ENCODE assay signal across 30 cellular contexts in genomic region chr21:32958288-32958992, GRCh38.
A peak's percentile ranks its signal among the peaks of the same experiment; 100 is the strongest.
DNase-seq lines count a peak whose midpoint lies in the region; ATAC-seq, FAIRE-seq and TF ChIP-seq lines count a peak whose summit lies in the region.
"Had no signal": no experiment of that assay in that cellular context is flagged by ENCODE, and none has a peak within 500 bp of the region (broad histone marks: within the 10 kb centered on the region; RNA-seq: fewer than 3 reads in every experiment).

No MANE protein-coding gene starts in this region.

- TF ChIP-seq CTCF in GM23338 (conservative IDR thresholded peaks at IDR 0.05; ENCODE audit: low read depth in 2 of 2) (no peak), HEK293 (tag by site-specific recombination; IDR thresholded peaks at IDR 0.05) (no peak), K562 (IDR thresholded peaks at IDR 0.05 in 2 of 3, conservative IDR thresholded peaks at IDR 0.05 in 1 of 3; ENCODE audit: insufficient read depth in 2 of 3, low read depth in 1 of 3, low read length in 3 of 3) (no peak), HepG2 (CRISPR knock-in tag; IDR thresholded peaks at IDR 0.05) (no peak)

- H3K27me3 Mint-ChIP-seq in GM23338 (ENCODE audit: insufficient read depth, low read depth, poor library complexity), result peaks cover 2% of the 10 kb centered on the region

- H3K4me3 Mint-ChIP-seq in GM23338, result no peak overlapping the region
- H3K4me3 Mint-ChIP-seq: activated CD4-positive, alpha-beta T cell treated with anti-CD3 and anti-CD28 coated beads, Interleukin-2, amount 10 ng/mL, durations not matched to agents 24 days and 14 days; activated naive CD8-positive, alpha-beta T cell; CD4-positive, alpha-beta T cell; IgD-negative memory B cell; neural crest cell; stimulated activated naive CD8-positive, alpha-beta T cell treated with anti-CD3 and anti-CD28 coated beads, Interleukin-15, Interleukin-2, amounts not matched to agents 100 ng/mL and 50 ng/mL, for 24 hours had no signal

- DNase-seq in GM23338 (ENCODE audit: low spot score) (peak; percentile 54), K562 (ENCODE audit: extremely low read depth in 1 of 4, low spot score in 3 of 4) (no peak), myocyte (ENCODE audit: low read depth) (peak; percentile 39), dermis blood vessel endothelial cell (no peak), HepG2 (ENCODE audit: low spot score) (no peak), AML-193 (lab: John Stamatoyannopoulos, UW) (no peak)
- no peak for DNase-seq in stimulated activated CD4-positive, alpha-beta T cell treated with anti-CD3 and anti-CD28 coated beads, Interleukin-2, amount 100 ng/mL, for 48 hours
- DNase-seq: activated CD4-positive, alpha-beta T cell treated with anti-CD3 and anti-CD28 coated beads, Interleukin-2, amount 10 ng/mL, durations not matched to agents 24 days and 14 days; activated CD8-positive, alpha-beta memory T cell treated with anti-CD3 and anti-CD28 coated beads, Interleukin-2, amount 50 U/mL, for 48 hours; CD4-positive, alpha-beta T cell; DMS153; erythroblast; foreskin melanocyte; GDM1; mucosa of descending colon; NCI-H2171; PC-9; SHP77 treated with DMSO at 0.1 percent for 48 hours; small intestine; stimulated activated CD4-positive, alpha-beta T cell treated with anti-CD3 and anti-CD28 coated beads, Interleukin-4, amount 100 ng/mL, for 1 hour; transverse colon had no signal

- H3K79me2 ChIP-seq in GM23338 (replicated peaks; ENCODE audit: insufficient read depth) (no peaks in the 10 kb centered on the region), K562 (ENCODE audit: control insufficient read depth, insufficient read depth, low read length) (no peaks in the 10 kb centered on the region), HepG2 (ENCODE audit: insufficient read depth, low read length) (no peaks in the 10 kb centered on the region)
- H3K79me2 ChIP-seq: hepatocyte had no signal

- FAIRE-seq in K562 (lab: Jason Lieb, UNC) (no peak), HepG2 (lab: Jason Lieb, UNC) (no peak)
- FAIRE-seq: astrocyte, GM19239, small intestine had no signal

- TF ChIP-seq RAD21 in K562 (CRISPR knock-in tag; conservative IDR thresholded peaks at IDR 0.05 in 1 of 2, IDR thresholded peaks at IDR 0.05 in 1 of 2), result no peak
- no peak for TF ChIP-seq RAD21 in HepG2 (CRISPR knock-in tag; IDR thresholded peaks at IDR 0.05)

- no peak overlapping the region for H3K27ac Mint-ChIP-seq in GM23338
- H3K27ac Mint-ChIP-seq: activated CD4-positive, alpha-beta T cell treated with anti-CD3 and anti-CD28 coated beads, Interleukin-2, amount 10 ng/mL, durations not matched to agents 24 days and 14 days; activated naive CD8-positive, alpha-beta T cell; activated T-helper 2 cell treated with anti-CD3 and anti-CD28 coated beads, Interferon-gamma antibody, Interleukin-2, Interleukin-4, amounts not matched to agents 10 μg/mL and 5 μg/mL and 100 μg/mL, durations not matched to agents 14 hours and 24 hours and 36 hours; CD4-positive, alpha-beta T cell; IgD-negative memory B cell; stimulated activated naive CD8-positive, alpha-beta T cell treated with anti-CD3 and anti-CD28 coated beads, Interleukin-15, Interleukin-2, amounts not matched to agents 100 ng/mL and 50 ng/mL, for 24 hours had no signal

- no peak for TF ChIP-seq EP300 in K562 (IDR thresholded peaks at IDR 0.05; ENCODE audit: low read length)
- no peak for TF ChIP-seq EP300 in HepG2 (IDR thresholded peaks at IDR 0.05; ENCODE audit: low read depth in 2 of 2, low read length in 2 of 2)
- no peak for TF ChIP-seq EP300 in HepG2 (CRISPR knock-in tag; IDR thresholded peaks at IDR 0.05; ENCODE audit: borderline replicate concordance)

- H2AFZ ChIP-seq in GM23338, result peak overlapping the region; percentile 49; the same call in 1 of the 2 replicates
- H2AFZ ChIP-seq in K562 (ENCODE audit: low read depth, low read length), result no peak overlapping the region
- H2AFZ ChIP-seq in HepG2 (ENCODE audit: low read length), result no peak overlapping the region
- H2AFZ ChIP-seq: hepatocyte, PC-9 had no signal

- BruUV-seq in K562 (replicated peaks; lab: Mats Ljungman, UMichigan) (no TSS peak), HepG2 (replicated peaks; lab: Mats Ljungman, UMichigan) (no TSS peak)

- TF ChIP-seq POLR2A in K562 (conservative IDR thresholded peaks at IDR 0.05), result no peak
- no peak for TF ChIP-seq POLR2A in HepG2 (IDR thresholded peaks at IDR 0.05; ENCODE audit: insufficient read depth in 1 of 2, low read depth in 2 of 2, low read length in 2 of 2)

- intact Hi-C loops in K562 (cut with micrococcal nuclease), result no loop called here
- intact Hi-C loops in HepG2 (cut with micrococcal nuclease; ENCODE audit: unreplicated experiment), result no loop called here

- H4K20me1 ChIP-seq in GM23338 (replicated peaks; ENCODE audit: insufficient read depth) (no peaks in the 10 kb centered on the region), K562 (replicated peaks; ENCODE audit: control insufficient read depth, insufficient read depth, low read length) (no peaks in the 10 kb centered on the region), HepG2 (ENCODE audit: insufficient read depth, low read length) (no peaks in the 10 kb centered on the region)

- 0 out of 2 replicates have a peak overlapping the region, but pooled peaks have one; percentile 35 for H3K4me2 ChIP-seq in GM23338
- no peak overlapping the region for H3K4me2 ChIP-seq in K562 (ENCODE audit: insufficient read depth, low read length)
- H3K4me2 ChIP-seq in HepG2 (ENCODE audit: low read depth, low read length), result no peak overlapping the region
- H3K4me2 ChIP-seq: hepatocyte, PC-9 had no signal

- no peaks in the 10 kb centered on the region for H3K9me2 ChIP-seq in GM23338 (ENCODE audit: insufficient read depth)

- WGBS in K562 (ENCODE audit: insufficient coverage, low coverage, missing lambda C conversion rate), result under 1% methylated on average over 6 of the region's 6 CpGs
- WGBS in HepG2 (ENCODE audit: low lambda C conversion rate), result 24% methylated on average over 6 of the region's 6 CpGs

- H3K9me1 ChIP-seq in K562 (ENCODE audit: control insufficient read depth, insufficient read depth, low read length), result no peaks in the 10 kb centered on the region

- in situ Hi-C loops in K562 (cut with MboI) (no loop called here), HepG2 (cut with HindIII; ENCODE audit: extremely low pct_ligation_motif_present, low pct_unique_long_range_greater_than_20kb) (no loop called here)

- ATAC-seq in GM23338 (peak; percentile 63), K562 (no peak), HepG2 (no peak)
- ATAC-seq: mucosa of descending colon had no signal

- H3K9me3 ChIP-seq in HEK293 (ENCODE audit: control insufficient read depth, insufficient read depth, low read depth, low read length) (no peaks in the 10 kb centered on the region), K562 (replicated peaks; ENCODE audit: control insufficient read depth, insufficient read depth, low read depth, low read length) (no peaks in the 10 kb centered on the region), HepG2 (ENCODE audit: low read length) (no peaks in the 10 kb centered on the region)
- H3K9me3 ChIP-seq: mucosa of descending colon, transverse colon had no signal

- peaks cover 3% of the 10 kb centered on the region; the same call in 1 of the 3 replicates for H3K9me3 Mint-ChIP-seq in GM23338
- H3K9me3 Mint-ChIP-seq: activated CD4-positive, alpha-beta T cell treated with anti-CD3 and anti-CD28 coated beads, Interleukin-2, amount 10 ng/mL, durations not matched to agents 24 days and 14 days; activated T-helper 2 cell treated with anti-CD3 and anti-CD28 coated beads, Interferon-gamma antibody, Interleukin-2, Interleukin-4, amounts not matched to agents 10 μg/mL and 5 μg/mL and 100 μg/mL, durations not matched to agents 14 hours and 24 hours and 36 hours; CD4-positive, alpha-beta T cell; neural crest cell; stimulated activated naive CD8-positive, alpha-beta T cell treated with anti-CD3 and anti-CD28 coated beads, Interleukin-15, Interleukin-2, amounts not matched to agents 100 ng/mL and 50 ng/mL, for 24 hours had no signal

- no peak overlapping the region for H3K9ac ChIP-seq in K562 (ENCODE audit: insufficient read depth in 1 of 2, low read depth in 2 of 2, low read length in 2 of 2)
- H3K9ac ChIP-seq in HepG2 (ENCODE audit: insufficient read depth, low read depth, low read length), result no peak overlapping the region

- H3K36me3 Mint-ChIP-seq in GM23338 (ENCODE audit: low read depth), result no peaks in the 10 kb centered on the region
- H3K36me3 Mint-ChIP-seq: activated naive CD8-positive, alpha-beta T cell had no signal

- H3K27ac ChIP-seq in GM23338 (ENCODE audit: low read depth), result no peak overlapping the region
- H3K27ac ChIP-seq in HEK293 (ENCODE audit: extremely low read depth, low read depth, low read length), result no peak overlapping the region
- no peak overlapping the region for H3K27ac ChIP-seq in K562 (ENCODE audit: extremely low read depth, low read depth, low read length)
- H3K27ac ChIP-seq in HepG2 (ENCODE audit: extremely low read length, insufficient read depth, low read length), result no peak overlapping the region
- H3K27ac ChIP-seq: hepatocyte, PC-9, transverse colon had no signal

- H3K27me3 ChIP-seq in GM23338 (ENCODE audit: insufficient read depth), result no peaks in the 10 kb centered on the region
- peaks cover 28 to 40% of the 10 kb centered on the region in 2 experiments for H3K27me3 ChIP-seq in K562 (ENCODE audit: control insufficient read depth in 2 of 2, insufficient read depth in 2 of 2, low read length in 2 of 2)
- H3K27me3 ChIP-seq in HepG2 (ENCODE audit: control insufficient read depth in 1 of 2, insufficient read depth in 2 of 2, low read length in 2 of 2), result peaks cover 5 to 57% of the 10 kb centered on the region in 2 experiments; a peak in 4 of 5 replicates

- peaks cover 49% of the 10 kb centered on the region for H3K4me1 ChIP-seq in GM23338 (ENCODE audit: insufficient read depth)
- H3K4me1 ChIP-seq in HEK293 (ENCODE audit: control insufficient read depth, insufficient read depth, low read length), result no peaks in the 10 kb centered on the region
- no peaks in the 10 kb centered on the region for H3K4me1 ChIP-seq in K562 (replicated peaks in 1 of 2; ENCODE audit: control insufficient read depth in 2 of 2, insufficient read depth in 2 of 2, low read length in 2 of 2)
- no peaks in the 10 kb centered on the region for H3K4me1 ChIP-seq in HepG2 (ENCODE audit: insufficient read depth, low read length)
- H3K4me1 ChIP-seq: transverse colon had no signal

- H3K36me3 ChIP-seq in GM23338 (ENCODE audit: insufficient read depth) (no peaks in the 10 kb centered on the region), HEK293 (ENCODE audit: control insufficient read depth in 2 of 2, insufficient read depth in 1 of 2, low read length in 2 of 2) (no peaks in the 10 kb centered on the region), K562 (ENCODE audit: control insufficient read depth, insufficient read depth, low read length) (no peaks in the 10 kb centered on the region), HepG2 (replicated peaks in 1 of 2; ENCODE audit: control insufficient read depth in 1 of 2, insufficient read depth in 2 of 2, low read length in 2 of 2) (no peaks in the 10 kb centered on the region)
- H3K36me3 ChIP-seq: transverse colon had no signal

- H3K4me1 Mint-ChIP-seq in GM23338, result peaks cover 46% of the 10 kb centered on the region
- H3K4me1 Mint-ChIP-seq: activated CD4-positive, alpha-beta T cell treated with anti-CD3 and anti-CD28 coated beads, Interleukin-2, amount 10 ng/mL, durations not matched to agents 24 days and 14 days; IgD-negative memory B cell had no signal

- POLR2A ChIA-PET in HEK293 (lab: Yijun Ruan, JAX), result no interaction called here
- POLR2A ChIA-PET in K562 (lab: Yijun Ruan, JAX), result interaction anchor here (0.9 kb wide), 1 partner anchor 24 kb away, joined by 4 read pairs; no protein-coding TSS in a partner anchor
- POLR2A ChIA-PET in HepG2 (lab: Yijun Ruan, JAX), result no interaction called here

- H3K4me3 ChIP-seq in GM23338 (no peak overlapping the region), HEK293 (ENCODE audit: low read depth, low read length) (no peak overlapping the region), K562 (no peak overlapping the region), HepG2 (replicated peaks in 1 of 3; ENCODE audit: insufficient read depth in 1 of 3, low read depth in 2 of 3, low read length in 3 of 3) (no peak overlapping the region)
- H3K4me3 ChIP-seq: hepatocyte, mucosa of descending colon, PC-9, transverse colon had no signal

- CTCF ChIA-PET in HEK293 (lab: Yijun Ruan, JAX) (interaction anchor here (1.3 to 1.7 kb wide), 2 partner anchors 18 to 169 kb away, joined by 5 to 8 read pairs; no protein-coding TSS in a partner anchor), K562 (lab: Yijun Ruan, JAX; ENCODE audit: low intra/inter-chr PET ratio) (no interaction called here), HepG2 (lab: Yijun Ruan, JAX; ENCODE audit: low intra/inter-chr PET ratio, low total read pairs) (no interaction called here)

- H3F3A ChIP-seq in GM23338 (replicated peaks; ENCODE audit: low read depth), result no peaks in the 10 kb centered on the region

Comparison
In these comparisons a context has a peak if more than half of its experiments do, and no peak if none do; other contexts are left out.
1. DNase-seq: peak in GM23338 (single experiment) and myocyte (single experiment); none in K562 (0 of 4), dermis blood vessel endothelial cell (single experiment), HepG2 (single experiment), AML-193 (0 of 2) and stimulated activated CD4-positive, alpha-beta T cell treated with anti-CD3 and anti-CD28 coated beads, Interleukin-2, amount 100 ng/mL, for 48 hours (0 of 2).